8 cellular contexts compared by ENCODE assay signal in genomic region chr11:119380816-119381185, GRCh38. TPM values are rescaled to one million over a fixed set of nuclear protein-coding genes. Genes with fewer than 3 reads are reported as not detected.
DNase-seq lines count a peak whose midpoint lies in the region; ATAC-seq and TF ChIP-seq lines count a peak whose summit lies in the region.

No MANE protein-coding gene starts in this region.

- POLR2A ChIA-PET in activated CD8-positive, alpha-beta T cell treated with anti-CD3 and anti-CD28 coated beads, Interleukin-2, amount 10 ng/mL, durations not matched to agents 7 days and 5 days (lab: Charles Lee) = interaction anchor here (0.6 to 1.1 kb wide), 3 partner anchors 12 to 59 kb away, joined by 3 to 4 read pairs (median 3); no protein-coding TSS in a partner anchor
- POLR2A ChIA-PET in activated CD8-positive, alpha-beta T cell treated with anti-CD3 and anti-CD28 coated beads for 36 hours (lab: Charles Lee) = interaction anchor here (0.7 to 1.8 kb wide), 4 partner anchors 8 to 214 kb away, joined by 3 to 4 read pairs (median 3); no protein-coding TSS in a partner anchor

- H3K4me3 ChIP-seq in kidney epithelial cell (ENCODE audit: low read depth, low read length) (peak overlapping the region; percentile 33), upper lobe of left lung (peak overlapping the region; percentile 4 to 54 (median 40))

- H3K27ac ChIP-seq in angular gyrus (ENCODE audit: low read depth, low read length) = peak overlapping the region; percentile 49
- H3K27ac ChIP-seq in upper lobe of left lung = peak overlapping the region in 2 of 4 donors; percentile 57 to 73

- H3K27me3 ChIP-seq in kidney epithelial cell (ENCODE audit: control insufficient read depth, insufficient read depth, low read length) = no peaks in the 10 kb centered on the region
- no peaks in the 10 kb centered on the region for H3K27me3 ChIP-seq in upper lobe of left lung

- CTCF ChIA-PET in activated CD8-positive, alpha-beta T cell treated with anti-CD3 and anti-CD28 coated beads, Interleukin-2, amount 10 ng/mL, durations not matched to agents 7 days and 5 days (lab: Charles Lee) = interaction anchor here (0.6 to 6.3 kb wide), 18 partner anchors 7 to 96 kb away, joined by 3 to 59 read pairs (median 4); partner anchors contain the start of gene RNF26
- CTCF ChIA-PET in activated CD8-positive, alpha-beta T cell treated with anti-CD3 and anti-CD28 coated beads for 36 hours (lab: Charles Lee) = interaction anchor here (0.8 to 15.0 kb wide), 20 partner anchors 9 to 269 kb away, joined by 3 to 241 read pairs (median 6); partner anchors contain the start of gene C1QTNF5

- TF ChIP-seq CTCF in activated CD8-positive, alpha-beta T cell treated with anti-CD3 and anti-CD28 coated beads for 36 hours (IDR thresholded peaks at IDR 0.05) = no peak
- no peak for TF ChIP-seq CTCF in kidney epithelial cell (IDR thresholded peaks at IDR 0.05; ENCODE audit: insufficient read depth, low read length, poor library complexity, severe bottlenecking)
- TF ChIP-seq CTCF in upper lobe of left lung (IDR thresholded peaks at IDR 0.05) = no peak

- no peak for TF ChIP-seq EP300 in upper lobe of left lung (IDR thresholded peaks at IDR 0.05)

- no peak overlapping the region for H3K4me3 Mint-ChIP-seq in activated CD8-positive, alpha-beta T cell treated with anti-CD3 and anti-CD28 coated beads, Interleukin-2, amount 10 ng/mL, durations not matched to agents 7 days and 5 days
- no peak overlapping the region for H3K4me3 Mint-ChIP-seq in activated CD8-positive, alpha-beta T cell treated with anti-CD3 and anti-CD28 coated beads for 36 hours

- intact Hi-C loops in activated CD8-positive, alpha-beta T cell treated with anti-CD3 and anti-CD28 coated beads for 36 hours (cut with micrococcal nuclease) = no loop called here

- H3K9me3 ChIP-seq in upper lobe of left lung = no peaks in the 10 kb centered on the region

- peaks cover 20 to 27% (median 24%) of the 10 kb centered on the region in 4 donors for H3K4me1 ChIP-seq in upper lobe of left lung

- ATAC-seq in activated CD8-positive, alpha-beta T cell treated with anti-CD3 and anti-CD28 coated beads, Interleukin-2, amount 10 ng/mL, durations not matched to agents 7 days and 5 days = no peak
- ATAC-seq in activated CD8-positive, alpha-beta T cell treated with anti-CD3 and anti-CD28 coated beads for 36 hours = no peak
- ATAC-seq in upper lobe of left lung (ENCODE audit: low FRiP score in 2 of 2) = no peak
- ATAC-seq in GM21786 (IDR thresholded peaks at IDR 0.05; ENCODE audit: unreplicated experiment) = no peak

- no peak for DNase-seq in activated CD8-positive, alpha-beta T cell treated with anti-CD3 and anti-CD28 coated beads, Interleukin-2, amount 10 ng/mL, durations not matched to agents 7 days and 5 days
- no peak for DNase-seq in activated CD8-positive, alpha-beta T cell treated with anti-CD3 and anti-CD28 coated beads for 36 hours
- DNase-seq in kidney epithelial cell (ENCODE audit: low read depth) = no peak
- no peak for DNase-seq in upper lobe of left lung
- no peak for DNase-seq in SW 1271 (lab: John Stamatoyannopoulos, UW)
- no peak for DNase-seq in kidney glomerular epithelial cell (lab: John Stamatoyannopoulos, UW)

- peaks cover 12% of the 10 kb centered on the region for H3K4me1 Mint-ChIP-seq in activated CD8-positive, alpha-beta T cell treated with anti-CD3 and anti-CD28 coated beads, Interleukin-2, amount 10 ng/mL, durations not matched to agents 7 days and 5 days (ENCODE audit: low read depth)
- peaks cover 7% of the 10 kb centered on the region for H3K4me1 Mint-ChIP-seq in activated CD8-positive, alpha-beta T cell treated with anti-CD3 and anti-CD28 coated beads for 36 hours (ENCODE audit: low read depth)

- no peaks in the 10 kb centered on the region for H3K36me3 ChIP-seq in kidney epithelial cell (ENCODE audit: control insufficient read depth, insufficient read depth, low read length)
- no peaks in the 10 kb centered on the region for H3K36me3 ChIP-seq in upper lobe of left lung

- peak overlapping the region; percentile 47 for H3K27ac Mint-ChIP-seq in activated CD8-positive, alpha-beta T cell treated with anti-CD3 and anti-CD28 coated beads, Interleukin-2, amount 10 ng/mL, durations not matched to agents 7 days and 5 days
- no peak overlapping the region for H3K27ac Mint-ChIP-seq in activated CD8-positive, alpha-beta T cell treated with anti-CD3 and anti-CD28 coated beads for 36 hours

- WGBS in upper lobe of left lung, 2 donors = 11 to 14% methylated on average over 4 to 10 of the region's 10 CpGs

- no peaks in the 10 kb centered on the region for H3K36me3 Mint-ChIP-seq in activated CD8-positive, alpha-beta T cell treated with anti-CD3 and anti-CD28 coated beads, Interleukin-2, amount 10 ng/mL, durations not matched to agents 7 days and 5 days (ENCODE audit: low read depth)
- no peaks in the 10 kb centered on the region for H3K36me3 Mint-ChIP-seq in activated CD8-positive, alpha-beta T cell treated with anti-CD3 and anti-CD28 coated beads for 36 hours (ENCODE audit: low read depth)

- H3K27me3 Mint-ChIP-seq in activated CD8-positive, alpha-beta T cell treated with anti-CD3 and anti-CD28 coated beads, Interleukin-2, amount 10 ng/mL, durations not matched to agents 7 days and 5 days (ENCODE audit: low read depth) = peaks cover 9% of the 10 kb centered on the region
- H3K27me3 Mint-ChIP-seq in activated CD8-positive, alpha-beta T cell treated with anti-CD3 and anti-CD28 coated beads for 36 hours = no peaks in the 10 kb centered on the region

- no peaks in the 10 kb centered on the region for H3K9me3 Mint-ChIP-seq in activated CD8-positive, alpha-beta T cell treated with anti-CD3 and anti-CD28 coated beads, Interleukin-2, amount 10 ng/mL, durations not matched to agents 7 days and 5 days (ENCODE audit: insufficient read depth)
- H3K9me3 Mint-ChIP-seq in activated CD8-positive, alpha-beta T cell treated with anti-CD3 and anti-CD28 coated beads for 36 hours = no peaks in the 10 kb centered on the region

- TF ChIP-seq POLR2A in upper lobe of left lung (IDR thresholded peaks at IDR 0.05) = no peak

RNA-seq across cellular contexts. Expression of gene USP2, which starts 0.7 kb away (rescaled TPM):
- under 1 TPM; 0.55 to 0.68 TPM for total RNA-seq in activated CD8-positive, alpha-beta T cell treated with anti-CD3 and anti-CD28 coated beads, Interleukin-2, amount 10 ng/mL, durations not matched to agents 7 days and 5 days
- total RNA-seq in activated CD8-positive, alpha-beta T cell treated with anti-CD3 and anti-CD28 coated beads for 36 hours = under 1 TPM; 0.61 to 0.96 TPM
- 1.6 and 2.0 TPM in 2 replicates for total RNA-seq in kidney epithelial cell
- 1 to 10 TPM; 1.7 to 5.0 (median 3.0) TPM for total RNA-seq in upper lobe of left lung

RNA-seq across cellular contexts. Expression of gene MFRP, which starts 34.3 kb away (rescaled TPM):
- not detected for total RNA-seq in activated CD8-positive, alpha-beta T cell treated with anti-CD3 and anti-CD28 coated beads, Interleukin-2, amount 10 ng/mL, durations not matched to agents 7 days and 5 days
- total RNA-seq in activated CD8-positive, alpha-beta T cell treated with anti-CD3 and anti-CD28 coated beads for 36 hours = not detected
- total RNA-seq in kidney epithelial cell (not detected in 2 replicates), upper lobe of left lung (not detected)

RNA-seq across cellular contexts. Expression of gene C1QTNF5, which starts 40.1 kb away (rescaled TPM):
- not detected for total RNA-seq in activated CD8-positive, alpha-beta T cell treated with anti-CD3 and anti-CD28 coated beads, Interleukin-2, amount 10 ng/mL, durations not matched to agents 7 days and 5 days
- total RNA-seq in activated CD8-positive, alpha-beta T cell treated with anti-CD3 and anti-CD28 coated beads for 36 hours = not detected
- total RNA-seq in kidney epithelial cell (2.9 and 6.2 TPM in 2 replicates), upper lobe of left lung (10 to 100 TPM; 10.5 to 57.2 (median 26.4) TPM)

RNA-seq across cellular contexts. Expression of gene THY1, which starts 42.2 kb away (rescaled TPM):
- total RNA-seq in activated CD8-positive, alpha-beta T cell treated with anti-CD3 and anti-CD28 coated beads, Interleukin-2, amount 10 ng/mL, durations not matched to agents 7 days and 5 days = not detected
- under 1 TPM; 0.18 to 0.40 TPM for total RNA-seq in activated CD8-positive, alpha-beta T cell treated with anti-CD3 and anti-CD28 coated beads for 36 hours
- total RNA-seq in kidney epithelial cell (5.4 and 9.7 TPM in 2 replicates), upper lobe of left lung (10 to 100 TPM in 2 of 6 donors, 1 to 10 TPM in 2, under 1 TPM in 1, not detected in 1; 0.39 to 30.5 (median 2.7) TPM)

RNA-seq across cellular contexts. Expression of gene RNF26, which starts 46.5 kb away (rescaled TPM):
- total RNA-seq in activated CD8-positive, alpha-beta T cell treated with anti-CD3 and anti-CD28 coated beads, Interleukin-2, amount 10 ng/mL, durations not matched to agents 7 days and 5 days = 10 to 100 TPM; 40.5 to 41.8 TPM
- total RNA-seq in activated CD8-positive, alpha-beta T cell treated with anti-CD3 and anti-CD28 coated beads for 36 hours = 10 to 100 TPM; 30.2 to 31.9 TPM
- total RNA-seq in kidney epithelial cell (17.8 and 20.5 TPM in 2 replicates), upper lobe of left lung (10 to 100 TPM in 5 of 6 donors, 1 to 10 TPM in 1; 5.2 to 25.5 (median 14.8) TPM)
